Comparison of ENCODE assay signal across 1 cellular context in genomic region chr2:285506-285905, GRCh38.
TF ChIP-seq lines count a peak whose summit lies in the region.

No MANE protein-coding gene starts in this region.

TF ChIP-seq in GM23338, 12 proteins besides CTCF, POLR2A, EP300 and RAD21 (continued from another document):
- TF ChIP-seq ZNF462 (CRISPR knock-in tag; IDR thresholded peaks at IDR 0.05), result no peak
- no peak for TF ChIP-seq EZH2phosphoT487 (IDR thresholded peaks at IDR 0.05; ENCODE audit: unreplicated experiment)
